Comparison of ENCODE assay signal across 21 cellular contexts in the genomic region with DNA sequence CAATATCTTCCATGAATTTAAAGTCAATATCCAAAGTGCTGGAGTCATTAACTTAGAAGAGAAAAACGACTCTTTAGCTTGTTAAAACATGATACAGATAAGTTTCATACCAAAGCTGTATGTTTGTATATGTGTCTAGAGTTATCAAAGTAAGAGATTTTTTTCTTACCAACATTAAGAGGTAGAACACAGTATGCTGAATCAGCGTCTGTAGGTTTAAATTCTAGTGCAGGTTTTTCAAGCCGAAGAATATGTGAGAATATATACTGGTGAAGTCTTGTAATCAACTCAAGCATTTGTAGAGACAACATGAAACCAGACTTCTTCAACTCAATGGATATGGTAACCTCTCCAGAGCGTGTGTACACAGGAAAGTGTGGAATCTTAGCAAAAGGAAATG. TPM values are rescaled to one million over a fixed set of nuclear protein-coding genes. Genes with fewer than 3 reads are reported as not detected.
DNase-seq lines count a peak whose midpoint lies in the region; ATAC-seq, FAIRE-seq and TF ChIP-seq lines count a peak whose summit lies in the region.
"Had no signal": no experiment of that assay in that cellular context is flagged by ENCODE, and none has a peak within 500 bp of the region (broad histone marks: within the 10 kb centered on the region; RNA-seq: fewer than 3 reads in every experiment).

No MANE protein-coding gene starts in this region.

- H3K9me3 Mint-ChIP-seq in activated naive CD8-positive, alpha-beta T cell treated with anti-CD3 and anti-CD28 coated beads for 36 hours = no peaks in the 10 kb centered on the region
- no peaks in the 10 kb centered on the region for H3K9me3 Mint-ChIP-seq in activated naive CD8-positive, alpha-beta T cell treated with anti-CD3 and anti-CD28 coated beads, Interleukin-2, amount 50 U/mL, for 24 hours
- H3K9me3 Mint-ChIP-seq: CD4-positive, CD25-positive, alpha-beta regulatory T cell; CD8-positive, alpha-beta T cell; H9 had no signal

- no peak for DNase-seq in activated naive CD8-positive, alpha-beta T cell treated with anti-CD3 and anti-CD28 coated beads for 36 hours
- no peak for DNase-seq in activated naive CD8-positive, alpha-beta T cell treated with anti-CD3 and anti-CD28 coated beads, Interleukin-2, amount 50 U/mL, for 24 hours
- DNase-seq in A549 (ENCODE audit: low read depth in 1 of 2, low spot score in 1 of 2) = no peak
- no peak for DNase-seq in D721Med (ENCODE audit: insufficient read length, low spot score)
- DNase-seq in K562 (ENCODE audit: extremely low read depth in 1 of 4, low spot score in 3 of 4) = no peak
- no peak for DNase-seq in sigmoid colon
- no peak for DNase-seq in brain microvascular endothelial cell
- DNase-seq: Caco-2; CD4-positive, CD25-positive, alpha-beta regulatory T cell; CD8-positive, alpha-beta T cell; DMS 273 treated with DMSO at 0.1 percent for 48 hours; DMS79; EL; GDM1; H9 had no signal

- no peaks in the 10 kb centered on the region for H3K4me1 ChIP-seq in A549
- no peaks in the 10 kb centered on the region for H3K4me1 ChIP-seq in K562 (replicated peaks in 1 of 2; ENCODE audit: control insufficient read depth in 2 of 2, insufficient read depth in 2 of 2, low read length in 2 of 2)
- H3K4me1 ChIP-seq in sigmoid colon = peaks cover 0 to 6% (median 3%) of the 10 kb centered on the region in 4 donors
- H3K4me1 ChIP-seq: BLaER1, Caco-2 had no signal

- H3K79me2 ChIP-seq in K562 (ENCODE audit: control insufficient read depth, insufficient read depth, low read length) = no peaks in the 10 kb centered on the region

- H3K4me3 ChIP-seq in A549 = no peak overlapping the region
- no peak overlapping the region for H3K4me3 ChIP-seq in K562
- H3K4me3 ChIP-seq in sigmoid colon = no peak overlapping the region
- no peak overlapping the region for H3K4me3 ChIP-seq in brain microvascular endothelial cell (ENCODE audit: low read depth, low read length)
- H3K4me3 ChIP-seq: BLaER1, GM12878, GM23248 had no signal

- no peak for TF ChIP-seq POLR2A in A549 (IDR thresholded peaks at IDR 0.05; ENCODE audit: low read length)
- TF ChIP-seq POLR2A in K562 (conservative IDR thresholded peaks at IDR 0.05) = no peak
- TF ChIP-seq POLR2A in sigmoid colon (IDR thresholded peaks at IDR 0.05) = no peak

- no peaks in the 10 kb centered on the region for H3K4me1 Mint-ChIP-seq in activated naive CD8-positive, alpha-beta T cell treated with anti-CD3 and anti-CD28 coated beads for 36 hours
- H3K4me1 Mint-ChIP-seq in activated naive CD8-positive, alpha-beta T cell treated with anti-CD3 and anti-CD28 coated beads, Interleukin-2, amount 50 U/mL, for 24 hours = no peaks in the 10 kb centered on the region
- H3K4me1 Mint-ChIP-seq: B cell, H9 had no signal

- H3K4me2 ChIP-seq in A549 (no peak overlapping the region), K562 (ENCODE audit: insufficient read depth, low read length) (no peak overlapping the region)
- H3K4me2 ChIP-seq: BLaER1 had no signal

- H3K36me3 ChIP-seq in K562 (ENCODE audit: control insufficient read depth, insufficient read depth, low read length) (peaks cover 51% of the 10 kb centered on the region; the same call in 2 of the 3 replicates), sigmoid colon (peaks cover 6 to 97% (median 59%) of the 10 kb centered on the region in 4 donors), brain microvascular endothelial cell (replicated peaks) (peaks cover 47% of the 10 kb centered on the region)

- H3K4me3 Mint-ChIP-seq in activated naive CD8-positive, alpha-beta T cell treated with anti-CD3 and anti-CD28 coated beads for 36 hours = no peak overlapping the region
- H3K4me3 Mint-ChIP-seq in activated naive CD8-positive, alpha-beta T cell treated with anti-CD3 and anti-CD28 coated beads, Interleukin-2, amount 50 U/mL, for 24 hours = no peak overlapping the region
- H3K4me3 Mint-ChIP-seq: B cell; CD4-positive, CD25-positive, alpha-beta regulatory T cell; CD8-positive, alpha-beta T cell; H9 had no signal

- no TSS peak for BruUV-seq in K562 (replicated peaks; lab: Mats Ljungman, UMichigan)

- H3K9me1 ChIP-seq in K562 (ENCODE audit: control insufficient read depth, insufficient read depth, low read length) = no peaks in the 10 kb centered on the region

- H3K9me3 ChIP-seq in A549 (no peaks in the 10 kb centered on the region), K562 (replicated peaks; ENCODE audit: control insufficient read depth, insufficient read depth, low read depth, low read length) (no peaks in the 10 kb centered on the region), sigmoid colon (no peaks in the 10 kb centered on the region)
- H3K9me3 ChIP-seq: BLaER1, Caco-2 had no signal

- POLR2A ChIA-PET in A549 (lab: Yijun Ruan, JAX) (no interaction called here), K562 (lab: Yijun Ruan, JAX) (no interaction called here)

- no peak for TF ChIP-seq CTCF in A549 (IDR thresholded peaks at IDR 0.05)
- TF ChIP-seq CTCF in D721Med (IDR thresholded peaks at IDR 0.05; ENCODE audit: insufficient read depth, missing control alignments) = no peak
- no peak for TF ChIP-seq CTCF in K562 (IDR thresholded peaks at IDR 0.05 in 2 of 3, conservative IDR thresholded peaks at IDR 0.05 in 1 of 3; ENCODE audit: insufficient read depth in 2 of 3, low read depth in 1 of 3, low read length in 3 of 3)
- TF ChIP-seq CTCF in sigmoid colon (IDR thresholded peaks at IDR 0.05) = no peak
- TF ChIP-seq CTCF in brain microvascular endothelial cell (IDR thresholded peaks at IDR 0.05; ENCODE audit: low read depth, low read length, missing control alignments) = no peak

- no peaks in the 10 kb centered on the region for H3K27me3 Mint-ChIP-seq in activated naive CD8-positive, alpha-beta T cell treated with anti-CD3 and anti-CD28 coated beads for 36 hours
- no peaks in the 10 kb centered on the region for H3K27me3 Mint-ChIP-seq in activated naive CD8-positive, alpha-beta T cell treated with anti-CD3 and anti-CD28 coated beads, Interleukin-2, amount 50 U/mL, for 24 hours
- H3K27me3 Mint-ChIP-seq: B cell; CD4-positive, CD25-positive, alpha-beta regulatory T cell had no signal

- H3K27ac ChIP-seq in A549 (no peak overlapping the region), K562 (ENCODE audit: extremely low read depth, low read depth, low read length) (no peak overlapping the region), sigmoid colon (no peak overlapping the region), brain microvascular endothelial cell (no peak overlapping the region)
- H3K27ac ChIP-seq: BLaER1, C4-2B, GM23248 had no signal

- FAIRE-seq in A549 (lab: Jason Lieb, UNC) (no peak), D721Med (lab: Jason Lieb, UNC) (peak; percentile 81), K562 (lab: Jason Lieb, UNC) (no peak)
- FAIRE-seq: GM12878 had no signal

- peak overlapping the region; percentile 38 for H3K27ac Mint-ChIP-seq in activated naive CD8-positive, alpha-beta T cell treated with anti-CD3 and anti-CD28 coated beads for 36 hours
- no peak overlapping the region for H3K27ac Mint-ChIP-seq in activated naive CD8-positive, alpha-beta T cell treated with anti-CD3 and anti-CD28 coated beads, Interleukin-2, amount 50 U/mL, for 24 hours
- H3K27ac Mint-ChIP-seq: B cell; CD4-positive, CD25-positive, alpha-beta regulatory T cell; CD8-positive, alpha-beta T cell had no signal

- no peak overlapping the region for H2AFZ ChIP-seq in K562 (ENCODE audit: low read depth, low read length)
- H2AFZ ChIP-seq: GM23248 had no signal

- no peaks in the 10 kb centered on the region for H4K20me1 ChIP-seq in K562 (replicated peaks; ENCODE audit: control insufficient read depth, insufficient read depth, low read length)

- TF ChIP-seq EP300 in A549 (IDR thresholded peaks at IDR 0.05) (no peak), K562 (IDR thresholded peaks at IDR 0.05; ENCODE audit: low read length) (no peak), sigmoid colon (IDR thresholded peaks at IDR 0.05) (no peak)

- in situ Hi-C loops in K562 (cut with MboI) (no loop called here), brain microvascular endothelial cell (cut with HindIII; ENCODE audit: low pct_ligation_motif_present, low sequenced_read_pairs) (no loop called here)

- H3K9ac ChIP-seq in K562 (ENCODE audit: insufficient read depth in 1 of 2, low read depth in 2 of 2, low read length in 2 of 2) = no peak overlapping the region
- H3K9ac ChIP-seq: BLaER1, GM23248 had no signal

- CTCF ChIA-PET in A549 (lab: Yijun Ruan, JAX) (interaction anchor here (1.0 to 1.5 kb wide), 2 partner anchors 324 to 418 kb away, joined by 4 to 5 read pairs; no protein-coding TSS in a partner anchor), K562 (lab: Yijun Ruan, JAX; ENCODE audit: low intra/inter-chr PET ratio) (no interaction called here)

- H3K27me3 ChIP-seq in K562 (ENCODE audit: control insufficient read depth in 2 of 2, insufficient read depth in 2 of 2, low read length in 2 of 2) (no peaks in the 10 kb centered on the region), sigmoid colon (no peaks in the 10 kb centered on the region), brain microvascular endothelial cell (replicated peaks) (no peaks in the 10 kb centered on the region)
- H3K27me3 ChIP-seq: BLaER1 had no signal

- peaks cover 33% of the 10 kb centered on the region for H3K36me3 Mint-ChIP-seq in activated naive CD8-positive, alpha-beta T cell treated with anti-CD3 and anti-CD28 coated beads for 36 hours
- peaks cover 42% of the 10 kb centered on the region for H3K36me3 Mint-ChIP-seq in activated naive CD8-positive, alpha-beta T cell treated with anti-CD3 and anti-CD28 coated beads, Interleukin-2, amount 50 U/mL, for 24 hours (ENCODE audit: low read depth)

- TF ChIP-seq RAD21 in A549 (conservative IDR thresholded peaks at IDR 0.05 in 1 of 2, IDR thresholded peaks at IDR 0.05 in 1 of 2) (no peak), K562 (CRISPR knock-in tag; conservative IDR thresholded peaks at IDR 0.05 in 1 of 2, IDR thresholded peaks at IDR 0.05 in 1 of 2) (no peak)

- ATAC-seq in activated naive CD8-positive, alpha-beta T cell treated with anti-CD3 and anti-CD28 coated beads, Interleukin-2, amount 50 U/mL, for 24 hours = no peak
- ATAC-seq in A549 (no peak), K562 (no peak)
- ATAC-seq: CD8-positive, alpha-beta T cell; GM12878; HCT116 had no signal

- intact Hi-C loops in K562 (cut with micrococcal nuclease) = no loop called here
- intact Hi-C loops in sigmoid colon (cut with DNase I) = no loop called here

- WGBS in A549 (ENCODE audit: missing lambda C conversion rate) = 88% methylated on average over 4 of the region's 4 CpGs
- 73% methylated on average over 4 of the region's 4 CpGs for WGBS in K562 (ENCODE audit: insufficient coverage, low coverage, missing lambda C conversion rate)
- 86 to 94% methylated on average over 4 of the region's 4 CpGs for WGBS in sigmoid colon, 2 donors

RNA-seq across cellular contexts. Expression of gene DICER1, which starts 49.6 kb away (rescaled TPM):
- total RNA-seq in activated naive CD8-positive, alpha-beta T cell treated with anti-CD3 and anti-CD28 coated beads for 36 hours = 10 to 100 TPM; 53.1 to 60.3 TPM
- 46.3 and 51.2 TPM in 2 replicates for polyA plus RNA-seq in A549 (2011; rRNA removed)
- polyA plus RNA-seq in A549 (2012; cell fraction: cytosol; rRNA removed) = 6.1 and 8.0 TPM in 2 replicates
- 6.9 and 10.5 TPM in 2 replicates for polyA plus RNA-seq in A549 (2012; cell fraction: nucleus; rRNA removed)
- polyA plus RNA-seq in A549 (2017; fragmentation: RNase III; extraction: RNeasy Plus Mini Kit Qiagen cat#74134 plus additional on column Dnase treatment) = 14.1 to 15.6 TPM (median 14.1 TPM) in 3 replicates
- polyA minus RNA-seq in A549 (2011; rRNA and poly(A)+ RNA removed) = 82.8 and 93.1 TPM in 2 replicates
- 10.7 and 41.2 TPM in 2 replicates for total RNA-seq in K562 (2011; cell fraction: chromatin; rRNA removed; ENCODE audit: low replicate concordance)
- 5.5 and 10.3 TPM in 2 replicates for total RNA-seq in K562 (2011; cell fraction: nucleolus; rRNA removed)
- total RNA-seq in K562 (2011; cell fraction: nucleoplasm; rRNA removed) = 13.1 and 16.9 TPM in 2 replicates
- 12.2 and 17.8 TPM in 2 replicates for total RNA-seq in K562 (2014; rRNA removed)
- 16.1 and 17.5 TPM in 2 replicates for total RNA-seq in K562 (2014; rRNA removed; fragmentation: Illumina TruSeq; extraction: Trizol)
- 17.7 and 19.2 TPM in 2 replicates for total RNA-seq in K562 (2015; rRNA removed; fragmentation: Illumina TruSeq; extraction: Trizol)
- 16.2 and 17.5 TPM in 2 replicates for total RNA-seq in K562 (2021)
- polyA plus RNA-seq in K562 (2011; rRNA removed) = 16.7 and 23.2 TPM in 2 replicates
- 5.2 and 8.4 TPM in 2 replicates for polyA plus RNA-seq in K562 (2011; cell fraction: cytosol; rRNA removed)
- polyA plus RNA-seq in K562 (2011; cell fraction: nucleus; rRNA removed) = 29.6 and 29.9 TPM in 2 replicates
- 7.9 and 8.5 TPM in 2 replicates for polyA plus RNA-seq in K562 (2012)
- 12.4 and 13.6 TPM in 2 replicates for polyA plus RNA-seq in K562 (2014; fragmentation: Illumina TruSeq; extraction: Trizol)
- polyA plus RNA-seq in K562 (2014; fragmentation: Nextera tagmentation; extraction: Ambion mirVana) = 1 to 10 TPM; 2.5 to 2.6 TPM
- polyA plus RNA-seq in K562 (2014; rRNA removed) = 7.0 and 7.1 TPM in 2 replicates
- polyA minus RNA-seq in K562 (2011; rRNA and poly(A)+ RNA removed) = 42.8 and 48.0 TPM in 2 replicates
- polyA minus RNA-seq in K562 (2011; cell fraction: cytosol; rRNA and poly(A)+ RNA removed) = 23.4 and 37.7 TPM in 2 replicates
- 21.7 and 39.8 TPM in 2 replicates for polyA minus RNA-seq in K562 (2011; cell fraction: nucleus; rRNA and poly(A)+ RNA removed)
- total RNA-seq in sigmoid colon = 10 to 100 TPM; 44.9 to 77.0 (median 51.1) TPM
- 10 to 100 TPM in 1 of 3 donors, 1 to 10 TPM in 2; 6.0 to 13.2 (median 7.9) TPM for polyA plus RNA-seq in sigmoid colon
